In the genomic region with DNA sequence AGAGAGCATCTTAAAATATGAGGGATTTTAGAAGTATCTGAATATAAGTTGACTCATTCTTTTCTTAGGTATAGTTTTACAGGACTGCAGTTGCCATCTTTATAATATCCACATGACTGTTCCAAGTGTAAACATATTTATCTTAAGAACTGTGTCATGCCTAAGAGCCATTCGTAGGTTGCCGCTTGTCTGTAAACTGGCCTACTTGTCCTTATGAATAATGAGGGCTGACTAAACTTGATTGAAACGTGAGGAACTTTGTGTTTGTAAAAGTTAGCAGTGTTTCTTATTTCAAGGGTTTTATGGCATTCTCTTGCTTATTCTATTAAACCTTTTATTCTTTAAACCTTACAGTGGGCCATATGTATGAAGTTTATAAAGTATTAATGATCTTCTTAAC, we compare ENCODE assay signal across 25 cellular contexts.
DNase-seq lines count a peak whose midpoint lies in the region; ATAC-seq, FAIRE-seq and TF ChIP-seq lines count a peak whose summit lies in the region.
"Had no signal": no experiment of that assay in that cellular context is flagged by ENCODE, and none has a peak within 500 bp of the region (broad histone marks: within the 10 kb centered on the region; RNA-seq: fewer than 3 reads in every experiment).

No MANE protein-coding gene starts in this region.

- ATAC-seq in Right ventricle myocardium superior (ENCODE audit: poor library complexity) (peak; percentile 39), right cardiac atrium (no peak)
- no peak for ATAC-seq in activated naive CD4-positive, alpha-beta T cell treated with anti-CD3 and anti-CD28 coated beads, Interleukin-2, amount 50 U/mL, for 72 hours
- ATAC-seq: activated CD8-positive, alpha-beta memory T cell treated with anti-CD3 and anti-CD28 coated beads, Interleukin-2, amount 10 ng/mL, durations not matched to agents 7 days and 5 days; foreskin keratinocyte had no signal

- no peaks in the 10 kb centered on the region for H3K9me3 ChIP-seq in right cardiac atrium (ENCODE audit: control insufficient read depth, low read length)
- no peaks in the 10 kb centered on the region for H3K9me3 ChIP-seq in astrocyte (ENCODE audit: insufficient read depth, low read depth, low read length)
- no peaks in the 10 kb centered on the region for H3K9me3 ChIP-seq in skeletal muscle satellite cell (replicated peaks; ENCODE audit: low read length)
- H3K9me3 ChIP-seq: BE2C, neutrophil, stomach, transverse colon had no signal

- no peaks in the 10 kb centered on the region for H3K27me3 Mint-ChIP-seq in astrocyte (ENCODE audit: low read depth, unreplicated experiment)
- H3K27me3 Mint-ChIP-seq: dendritic cell treated with granulocyte-macrophage colony-stimulating factor and Interleukin-4, amounts not matched to agents 40 ng/mL and 50 ng/mL, for 4 days had no signal

- H3K79me2 ChIP-seq in astrocyte (ENCODE audit: insufficient read depth, low read length), result peaks cover 3% of the 10 kb centered on the region

- H4K20me1 ChIP-seq in astrocyte (ENCODE audit: insufficient read depth, low read length), result no peaks in the 10 kb centered on the region

- TF ChIP-seq CTCF in astrocyte (IDR thresholded peaks at IDR 0.05; ENCODE audit: insufficient read depth, low read depth, low read length), result no peak

- H3K4me1 Mint-ChIP-seq in astrocyte (ENCODE audit: low read depth, unreplicated experiment), result peaks cover 13% of the 10 kb centered on the region
- H3K4me1 Mint-ChIP-seq: activated CD8-positive, alpha-beta memory T cell treated with anti-CD3 and anti-CD28 coated beads, Interleukin-2, amount 10 ng/mL, durations not matched to agents 7 days and 5 days; activated naive CD8-positive, alpha-beta T cell treated with anti-CD3 and anti-CD28 coated beads for 36 hours had no signal

- H3K27ac Mint-ChIP-seq in astrocyte (ENCODE audit: unreplicated experiment), result no peak overlapping the region
- H3K27ac Mint-ChIP-seq in activated naive CD4-positive, alpha-beta T cell treated with anti-CD3 and anti-CD28 coated beads, Interleukin-2, amount 50 U/mL, for 72 hours, result no peak overlapping the region
- H3K27ac Mint-ChIP-seq: activated CD8-positive, alpha-beta memory T cell treated with anti-CD3 and anti-CD28 coated beads, Interleukin-2, amount 10 ng/mL, durations not matched to agents 7 days and 5 days; activated naive CD8-positive, alpha-beta T cell treated with anti-CD3 and anti-CD28 coated beads for 36 hours; dendritic cell treated with granulocyte-macrophage colony-stimulating factor and Interleukin-4, amounts not matched to agents 40 ng/mL and 50 ng/mL, for 4 days had no signal

- H3K9ac ChIP-seq in astrocyte (ENCODE audit: low read length), result no peak overlapping the region
- H3K9ac ChIP-seq in skeletal muscle satellite cell (ENCODE audit: low read depth, low read length), result no peak overlapping the region

- intact Hi-C loops in Right ventricle myocardium superior (cut with DNase I) (no loop called here), right cardiac atrium (cut with DNase I) (no loop called here)

- 48% methylated on average over 3 of the region's 3 CpGs for WGBS in right cardiac atrium

- no peak overlapping the region for H3K4me3 Mint-ChIP-seq in astrocyte (ENCODE audit: unreplicated experiment)
- H3K4me3 Mint-ChIP-seq: activated CD8-positive, alpha-beta memory T cell treated with anti-CD3 and anti-CD28 coated beads, Interleukin-2, amount 10 ng/mL, durations not matched to agents 7 days and 5 days; activated naive CD8-positive, alpha-beta T cell treated with anti-CD3 and anti-CD28 coated beads for 36 hours; dendritic cell treated with granulocyte-macrophage colony-stimulating factor and Interleukin-4, amounts not matched to agents 40 ng/mL and 50 ng/mL, for 4 days had no signal

- H3K4me1 ChIP-seq in right cardiac atrium (ENCODE audit: control insufficient read depth, insufficient read depth, low read length), result no peaks in the 10 kb centered on the region
- peaks cover 2% of the 10 kb centered on the region for H3K4me1 ChIP-seq in astrocyte (ENCODE audit: insufficient read depth, low read length)
- peaks cover 12% of the 10 kb centered on the region for H3K4me1 ChIP-seq in skeletal muscle satellite cell (ENCODE audit: control insufficient read depth, insufficient read depth, low read length)
- H3K4me1 ChIP-seq: BE2C, foreskin keratinocyte, transverse colon had no signal

- H3K4me2 ChIP-seq in astrocyte (ENCODE audit: low read length), result no peak overlapping the region
- peak overlapping the region; percentile 8 for H3K4me2 ChIP-seq in skeletal muscle satellite cell (ENCODE audit: low read length)

- H3K4me3 ChIP-seq in right cardiac atrium (ENCODE audit: low read length), result no peak overlapping the region
- H3K4me3 ChIP-seq in astrocyte (ENCODE audit: insufficient read depth, low read depth, low read length), result no peak overlapping the region
- H3K4me3 ChIP-seq in skeletal muscle satellite cell (ENCODE audit: low read length), result no peak overlapping the region
- H3K4me3 ChIP-seq: stomach, transverse colon had no signal

- H3K27ac ChIP-seq in right cardiac atrium (ENCODE audit: low read length) (no peak overlapping the region), astrocyte (ENCODE audit: low read depth, low read length) (no peak overlapping the region)
- H3K27ac ChIP-seq: brain microvascular endothelial cell, foreskin keratinocyte, neutrophil, stomach, transverse colon had no signal

- H3K27me3 ChIP-seq in right cardiac atrium (ENCODE audit: control insufficient read depth, insufficient read depth), result no peaks in the 10 kb centered on the region
- no peaks in the 10 kb centered on the region for H3K27me3 ChIP-seq in astrocyte (ENCODE audit: insufficient read depth, low read length)
- H3K27me3 ChIP-seq in skeletal muscle satellite cell (ENCODE audit: control insufficient read depth, insufficient read depth, low read length), result no peaks in the 10 kb centered on the region
- H3K27me3 ChIP-seq: BE2C, brain microvascular endothelial cell, foreskin keratinocyte, neutrophil, stomach, transverse colon had no signal

- H2AFZ ChIP-seq in astrocyte (ENCODE audit: low read depth, low read length), result no peak overlapping the region

- DNase-seq in Right ventricle myocardium superior (no peak), right cardiac atrium (no peak), astrocyte (ENCODE audit: low read depth) (peak; percentile 60), fibroblast of peridontal ligament (ENCODE audit: extremely low read depth) (peak; percentile 58), NCI-H1694 treated with DMSO at 0.1 percent for 48 hours (lab: John Stamatoyannopoulos, UW) (no peak), putamen (ENCODE audit: low spot score) (no peak)
- DNase-seq in activated naive CD4-positive, alpha-beta T cell treated with anti-CD3 and anti-CD28 coated beads, Interleukin-2, amount 50 U/mL, for 72 hours (ENCODE audit: low spot score in 2 of 2), result no peak
- DNase-seq: 8988T; activated CD4-positive, alpha-beta T cell treated with anti-CD3 and anti-CD28 coated beads for 4 hours; activated CD8-positive, alpha-beta memory T cell treated with anti-CD3 and anti-CD28 coated beads, Interleukin-2, amount 10 ng/mL, durations not matched to agents 7 days and 5 days; activated naive CD8-positive, alpha-beta T cell treated with anti-CD3 and anti-CD28 coated beads for 36 hours; BE2C; brain microvascular endothelial cell; DMS79 treated with DMSO at 0.1 percent for 48 hours; foreskin keratinocyte; NCI-H1105 treated with DMSO at 0.1 percent for 48 hours; NCI-H2081; NCI-H82; retina; stomach; transverse colon had no signal

- H3K9me3 Mint-ChIP-seq in astrocyte (ENCODE audit: unreplicated experiment), result peaks cover 2% of the 10 kb centered on the region
- H3K9me3 Mint-ChIP-seq in activated naive CD4-positive, alpha-beta T cell treated with anti-CD3 and anti-CD28 coated beads, Interleukin-2, amount 50 U/mL, for 72 hours, result peaks cover 0 to 5% of the 10 kb centered on the region in 2 donors

- FAIRE-seq in astrocyte (lab: Jason Lieb, UNC), result peak; percentile 52
- FAIRE-seq: GM12891 had no signal

- H3K36me3 Mint-ChIP-seq in astrocyte (ENCODE audit: low read depth, unreplicated experiment), result no peaks in the 10 kb centered on the region
- peaks cover 0 to 5% of the 10 kb centered on the region in 2 donors for H3K36me3 Mint-ChIP-seq in activated naive CD4-positive, alpha-beta T cell treated with anti-CD3 and anti-CD28 coated beads, Interleukin-2, amount 50 U/mL, for 72 hours

- H3K36me3 ChIP-seq in astrocyte (ENCODE audit: insufficient read depth, low read length) (no peaks in the 10 kb centered on the region), skeletal muscle satellite cell (ENCODE audit: insufficient read depth, low read length) (no peaks in the 10 kb centered on the region)
- H3K36me3 ChIP-seq: BE2C, brain microvascular endothelial cell, neutrophil, stomach, transverse colon had no signal

Comparison
In these comparisons a context has a peak if more than half of its experiments do, and no peak if none do; other contexts are left out.
1. DNase-seq: peak in astrocyte (single experiment) and fibroblast of peridontal ligament (single experiment); none in Right ventricle myocardium superior (single experiment), right cardiac atrium (0 of 3), NCI-H1694 treated with DMSO at 0.1 percent for 48 hours (single experiment), activated naive CD4-positive, alpha-beta T cell treated with anti-CD3 and anti-CD28 coated beads, Interleukin-2, amount 50 U/mL, for 72 hours (0 of 2) and putamen (single experiment).